In genomic region chr22:39994566-39995345, GRCh38 we compare ENCODE assay signal across 9 cellular contexts. TPM values are rescaled to one million over a fixed set of nuclear protein-coding genes. Genes with fewer than 3 reads are reported as not detected.
A peak's percentile ranks its signal among the peaks of the same experiment; 100 is the strongest.
DNase-seq lines count a peak whose midpoint lies in the region; ATAC-seq lines count a peak whose summit lies in the region.
"Had no signal": no experiment of that assay in that cellular context is flagged by ENCODE, and none has a peak within 500 bp of the region (broad histone marks: within the 10 kb centered on the region; RNA-seq: fewer than 3 reads in every experiment).

TSS of gene FAM83F (plus strand) at chr22:39994954. CDS start at chr22:39995043, 89 bp downstream.

- H3K4me3 ChIP-seq in iPS-11a (ENCODE audit: low read depth, low read length), result peak within 1 kb of the TSS; percentile 69

- H3K27ac Mint-ChIP-seq in activated T-helper 1 cell treated with anti-CD3 and anti-CD28 coated beads, Interleukin-12 subunit alpha, Interleukin-12 subunit beta, Interleukin-2, Interleukin-4 antibody, amounts not matched to agents 30 ng/mL and 10 ng/mL and 1 ng/mL, durations not matched to agents 14 hours and 24 hours and 36 hours, result peak within 1 kb of the TSS; percentile 26

- H3K36me3 Mint-ChIP-seq in activated T-helper 1 cell treated with anti-CD3 and anti-CD28 coated beads, Interleukin-12 subunit alpha, Interleukin-12 subunit beta, Interleukin-2, Interleukin-4 antibody, amounts not matched to agents 30 ng/mL and 10 ng/mL and 1 ng/mL, durations not matched to agents 14 hours and 24 hours and 36 hours (ENCODE audit: low read depth), result no peaks in the 10 kb centered on the region

- DNase-seq in NCI-H1105 (lab: John Stamatoyannopoulos, UW) (peak; percentile 19), NCI-H1105 treated with DMSO at 0.1 percent for 48 hours (lab: John Stamatoyannopoulos, UW) (no peak)
- peak; percentile 21 for DNase-seq in activated T-helper 1 cell treated with anti-CD3 and anti-CD28 coated beads, Interleukin-12 subunit alpha, Interleukin-12 subunit beta, Interleukin-2, Interleukin-4 antibody, amounts not matched to agents 30 ng/mL and 10 ng/mL and 1 ng/mL, durations not matched to agents 14 hours and 24 hours and 36 hours (ENCODE audit: low spot score)
- DNase-seq in stimulated activated CD8-positive, alpha-beta memory T cell treated with anti-CD3 and anti-CD28 coated beads, Interleukin-12 subunit alpha, Interleukin-12 subunit beta, amount 100 ng/mL, for 4 hours (ENCODE audit: low read depth), result peak; percentile 12

- H3K9me3 Mint-ChIP-seq in activated T-helper 1 cell treated with anti-CD3 and anti-CD28 coated beads, Interleukin-12 subunit alpha, Interleukin-12 subunit beta, Interleukin-2, Interleukin-4 antibody, amounts not matched to agents 30 ng/mL and 10 ng/mL and 1 ng/mL, durations not matched to agents 14 hours and 24 hours and 36 hours, result no peaks in the 10 kb centered on the region

- ATAC-seq in HG03280 (IDR thresholded peaks at IDR 0.05; ENCODE audit: unreplicated experiment) (no peak), GM18511 (IDR thresholded peaks at IDR 0.05; ENCODE audit: unreplicated experiment) (no peak), GM21737 (IDR thresholded peaks at IDR 0.05; ENCODE audit: unreplicated experiment) (no peak)

- peak within 1 kb of the TSS; percentile 57 for H3K4me3 Mint-ChIP-seq in activated T-helper 1 cell treated with anti-CD3 and anti-CD28 coated beads, Interleukin-12 subunit alpha, Interleukin-12 subunit beta, Interleukin-2, Interleukin-4 antibody, amounts not matched to agents 30 ng/mL and 10 ng/mL and 1 ng/mL, durations not matched to agents 14 hours and 24 hours and 36 hours

- peaks cover 7% of the 10 kb centered on the region for H3K4me1 Mint-ChIP-seq in activated T-helper 1 cell treated with anti-CD3 and anti-CD28 coated beads, Interleukin-12 subunit alpha, Interleukin-12 subunit beta, Interleukin-2, Interleukin-4 antibody, amounts not matched to agents 30 ng/mL and 10 ng/mL and 1 ng/mL, durations not matched to agents 14 hours and 24 hours and 36 hours (ENCODE audit: low read depth)

- peaks cover 46% of the 10 kb centered on the region for H3K27me3 Mint-ChIP-seq in activated T-helper 1 cell treated with anti-CD3 and anti-CD28 coated beads, Interleukin-12 subunit alpha, Interleukin-12 subunit beta, Interleukin-2, Interleukin-4 antibody, amounts not matched to agents 30 ng/mL and 10 ng/mL and 1 ng/mL, durations not matched to agents 14 hours and 24 hours and 36 hours (ENCODE audit: insufficient read depth)

- intact Hi-C loops in activated T-helper 1 cell treated with anti-CD3 and anti-CD28 coated beads, Interleukin-12 subunit alpha, Interleukin-12 subunit beta, Interleukin-2, Interleukin-4 antibody, amounts not matched to agents 30 ng/mL and 10 ng/mL and 1 ng/mL, durations not matched to agents 14 hours and 24 hours and 36 hours (cut with micrococcal nuclease), result loop anchor here (5.0 kb wide), 1 partner anchor 57 kb away; no protein-coding TSS in a partner anchor

RNA-seq across cellular contexts. Expression of gene FAM83F, which starts in this region (rescaled TPM):
- total RNA-seq in activated T-helper 1 cell treated with anti-CD3 and anti-CD28 coated beads, Interleukin-12 subunit alpha, Interleukin-12 subunit beta, Interleukin-2, Interleukin-4 antibody, amounts not matched to agents 30 ng/mL and 10 ng/mL and 1 ng/mL, durations not matched to agents 14 hours and 24 hours and 36 hours, result 0.05 and 0.39 TPM in 2 replicates
- total RNA-seq: fibroblast of villous mesenchyme had no signal

Comparison
In these comparisons a context has a peak if more than half of its experiments do, and no peak if none do; other contexts are left out.
1. Peak in DNase-seq in activated T-helper 1 cell treated with anti-CD3 and anti-CD28 coated beads, Interleukin-12 subunit alpha, Interleukin-12 subunit beta, Interleukin-2, Interleukin-4 antibody, amounts not matched to agents 30 ng/mL and 10 ng/mL and 1 ng/mL, durations not matched to agents 14 hours and 24 hours and 36 hours; RNA of the gene not detected or under 1 TPM.